Comparison of ENCODE assay signal across 19 cellular contexts in genomic region chr2:142220901-142221300, GRCh38.
DNase-seq lines count a peak whose midpoint lies in the region; ATAC-seq and TF ChIP-seq lines count a peak whose summit lies in the region.
"Had no signal": no experiment of that assay in that cellular context is flagged by ENCODE, and none has a peak within 500 bp of the region (broad histone marks: within the 10 kb centered on the region; RNA-seq: fewer than 3 reads in every experiment).

No MANE protein-coding gene starts in this region.

- no peak for ATAC-seq in activated CD4-positive, alpha-beta T cell treated with anti-CD3 and anti-CD28 coated beads for 36 hours
- ATAC-seq in HG02840 (IDR thresholded peaks at IDR 0.05; ENCODE audit: low FRiP score, unreplicated experiment) (no peak), HG03460 (IDR thresholded peaks at IDR 0.05; ENCODE audit: unreplicated experiment) (no peak)
- ATAC-seq: esophagus mucosa, T-cell had no signal

- H3K27me3 Mint-ChIP-seq in activated CD4-positive, alpha-beta T cell treated with anti-CD3 and anti-CD28 coated beads for 36 hours, result no peaks in the 10 kb centered on the region
- H3K27me3 Mint-ChIP-seq: T-cell had no signal

- intact Hi-C loops in activated CD4-positive, alpha-beta T cell treated with anti-CD3 and anti-CD28 coated beads for 36 hours (cut with DNase I, micrococcal nuclease), result no loop called here

- CTCF ChIA-PET in activated CD4-positive, alpha-beta T cell treated with anti-CD3 and anti-CD28 coated beads for 36 hours (lab: Charles Lee), result no interaction called here

- H3K4me3 ChIP-seq in fibroblast of mammary gland (ENCODE audit: control insufficient read depth, low read depth, low read length), result no peak overlapping the region
- H3K4me3 ChIP-seq: HAP-1, stomach, uterus had no signal

- peaks cover 9% of the 10 kb centered on the region for H3K9me3 Mint-ChIP-seq in activated CD4-positive, alpha-beta T cell treated with anti-CD3 and anti-CD28 coated beads for 36 hours (ENCODE audit: low read depth)

- TF ChIP-seq CTCF in fibroblast of mammary gland (conservative IDR thresholded peaks at IDR 0.05; ENCODE audit: control insufficient read depth, insufficient read depth, low read depth, low read length), result no peak

- no peaks in the 10 kb centered on the region for H3K4me1 Mint-ChIP-seq in activated CD4-positive, alpha-beta T cell treated with anti-CD3 and anti-CD28 coated beads for 36 hours
- H3K4me1 Mint-ChIP-seq: T-cell had no signal

- POLR2A ChIA-PET in activated CD4-positive, alpha-beta T cell treated with anti-CD3 and anti-CD28 coated beads for 36 hours (lab: Charles Lee), result no interaction called here

- H3K4me3 Mint-ChIP-seq in activated CD4-positive, alpha-beta T cell treated with anti-CD3 and anti-CD28 coated beads for 36 hours, result no peak overlapping the region
- H3K4me3 Mint-ChIP-seq: T-cell had no signal

- no peak overlapping the region for H3K27ac Mint-ChIP-seq in activated CD4-positive, alpha-beta T cell treated with anti-CD3 and anti-CD28 coated beads for 36 hours
- H3K27ac Mint-ChIP-seq: activated T-helper 2 cell treated with anti-CD3 and anti-CD28 coated beads, Interferon-gamma antibody, Interleukin-2, Interleukin-4, amounts not matched to agents 10 μg/mL and 5 μg/mL and 100 μg/mL, durations not matched to agents 14 hours and 24 hours and 36 hours; T-cell had no signal

- H3K36me3 Mint-ChIP-seq in activated CD4-positive, alpha-beta T cell treated with anti-CD3 and anti-CD28 coated beads for 36 hours (ENCODE audit: low read depth), result no peaks in the 10 kb centered on the region
- H3K36me3 Mint-ChIP-seq: T-cell had no signal

- peak; percentile 4 for DNase-seq in A172 (ENCODE audit: low spot score)
- DNase-seq in HCEC 1CT, result peak; percentile 16
- peak; percentile 25 for DNase-seq in SK-N-DZ (ENCODE audit: low spot score)
- peak; percentile 7 for DNase-seq in fibroblast of mammary gland (ENCODE audit: low read depth)
- DNase-seq in NCI-H1436 (lab: John Stamatoyannopoulos, UW), result no peak
- no peak for DNase-seq in activated CD4-positive, alpha-beta T cell treated with anti-CD3 and anti-CD28 coated beads for 36 hours
- DNase-seq: amniotic stem cell; NCI-H146; NCI-H526 treated with DMSO at 0.1 percent for 48 hours; stimulated activated CD4-positive, alpha-beta T cell treated with anti-CD3 and anti-CD28 coated beads, Interleukin-12 subunit alpha, Interleukin-12 subunit beta, amount 100 ng/mL, for 4 hours; stomach; T-cell; uterus; WERI-Rb-1 had no signal

Comparison
In these comparisons a context has a peak if more than half of its experiments do, and no peak if none do; other contexts are left out.
1. DNase-seq: peak in A172 (single experiment), HCEC 1CT (single experiment), SK-N-DZ (single experiment) and fibroblast of mammary gland (single experiment); none in NCI-H1436 (single experiment) and activated CD4-positive, alpha-beta T cell treated with anti-CD3 and anti-CD28 coated beads for 36 hours (single experiment).